Comparison of ENCODE assay signal across 10 cellular contexts in genomic region chr22:19880786-19881569, GRCh38. TPM values are rescaled to one million over a fixed set of nuclear protein-coding genes. Genes with fewer than 3 reads are reported as not detected.
DNase-seq lines count a peak whose midpoint lies in the region; ATAC-seq and TF ChIP-seq lines count a peak whose summit lies in the region.
"Had no signal": no experiment of that assay in that cellular context is flagged by ENCODE, and none has a peak within 500 bp of the region (broad histone marks: within the 10 kb centered on the region; RNA-seq: fewer than 3 reads in every experiment).

No MANE protein-coding gene starts in this region.

- no TSS peak for BruUV-seq in Calu3 (replicated peaks; lab: Mats Ljungman, UMichigan)

- no peak for TF ChIP-seq RAD21 in neural cell (conservative IDR thresholded peaks at IDR 0.05)

- no peak overlapping the region for H2AFZ ChIP-seq in neural cell (ENCODE audit: low read depth, low read length)

- intact Hi-C loops in Calu3 (cut with micrococcal nuclease; ENCODE audit: unreplicated experiment) = loop anchor here (2.0 kb wide), 1 partner anchor 26 kb away; the partner anchor contains the start of genes GNB1L and RTL10

- no peaks in the 10 kb centered on the region for H3K36me3 ChIP-seq in neural cell (ENCODE audit: insufficient read depth, low read length)

- ATAC-seq in HG03521 (IDR thresholded peaks at IDR 0.05; ENCODE audit: unreplicated experiment) = no peak
- ATAC-seq in HG02571 (IDR thresholded peaks at IDR 0.05; ENCODE audit: unreplicated experiment) = no peak
- ATAC-seq in effector memory CD8-positive, alpha-beta T cell (replicated peaks) = no peak

- H3K27me3 ChIP-seq in neural cell (ENCODE audit: insufficient read depth, low read depth, low read length) = no peaks in the 10 kb centered on the region

- DNase-seq in Calu3 = peak; percentile 86
- peak; percentile 81 for DNase-seq in fibroblast of mammary gland (ENCODE audit: low read depth)
- DNase-seq in GM19238 (ENCODE audit: insufficient read length, low spot score) = no peak
- no peak for DNase-seq in effector memory CD8-positive, alpha-beta T cell
- DNase-seq: activated B cell treated with CpG ODN at 0.5 μM for 24 hours, small intestine had no signal

- H3K79me2 ChIP-seq in neural cell (replicated peaks; ENCODE audit: insufficient read depth, low read length) = no peaks in the 10 kb centered on the region

- H3K9me3 ChIP-seq in neural cell (ENCODE audit: low read length) = no peaks in the 10 kb centered on the region

- no peak overlapping the region for H3K4me3 ChIP-seq in fibroblast of mammary gland (ENCODE audit: control insufficient read depth, low read depth, low read length)
- peak overlapping the region; percentile 23 for H3K4me3 ChIP-seq in neural cell (ENCODE audit: low read length)

- no peaks in the 10 kb centered on the region for H3F3A ChIP-seq in neural cell (ENCODE audit: insufficient read depth, low read length, poor library complexity, severe bottlenecking)

- no peaks in the 10 kb centered on the region for H3K27me3 Mint-ChIP-seq in Calu3 (ENCODE audit: unreplicated experiment)
- no peaks in the 10 kb centered on the region for H3K27me3 Mint-ChIP-seq in effector memory CD8-positive, alpha-beta T cell
- H3K27me3 Mint-ChIP-seq: activated B cell treated with CpG ODN at 0.5 μM for 24 hours had no signal

- no peaks in the 10 kb centered on the region for H4K20me1 ChIP-seq in neural cell (ENCODE audit: insufficient read depth)

- peak overlapping the region; percentile 31 for H3K9ac ChIP-seq in neural cell (ENCODE audit: low read length)

- peak overlapping the region; percentile 49 for H3K4me3 Mint-ChIP-seq in Calu3 (ENCODE audit: low read depth, unreplicated experiment)
- no peak overlapping the region for H3K4me3 Mint-ChIP-seq in effector memory CD8-positive, alpha-beta T cell
- H3K4me3 Mint-ChIP-seq: activated B cell treated with CpG ODN at 0.5 μM for 24 hours had no signal

- no peaks in the 10 kb centered on the region for H3K9me2 ChIP-seq in neural cell (ENCODE audit: insufficient read depth, low read length)

- TF ChIP-seq EP300 in neural cell (conservative IDR thresholded peaks at IDR 0.05; ENCODE audit: poor library complexity, severe bottlenecking) = no peak

- H3K9me3 Mint-ChIP-seq in Calu3 (ENCODE audit: low read depth, unreplicated experiment) = no peaks in the 10 kb centered on the region
- H3K9me3 Mint-ChIP-seq in effector memory CD8-positive, alpha-beta T cell = no peaks in the 10 kb centered on the region
- H3K9me3 Mint-ChIP-seq: activated B cell treated with CpG ODN at 0.5 μM for 24 hours had no signal

- TF ChIP-seq CTCF in Calu3 (IDR thresholded peaks at IDR 0.05; ENCODE audit: unreplicated experiment) (no peak), fibroblast of mammary gland (conservative IDR thresholded peaks at IDR 0.05; ENCODE audit: control insufficient read depth, insufficient read depth, low read depth, low read length) (no peak), neural cell (IDR thresholded peaks at IDR 0.05; ENCODE audit: poor library complexity, severe bottlenecking) (no peak)

- H3K4me2 ChIP-seq in neural cell (ENCODE audit: low read length) = no peak overlapping the region

- peaks cover 9% of the 10 kb centered on the region for H3K36me3 Mint-ChIP-seq in Calu3 (ENCODE audit: insufficient read depth, unreplicated experiment)
- H3K36me3 Mint-ChIP-seq in effector memory CD8-positive, alpha-beta T cell (ENCODE audit: insufficient read depth) = peaks cover 3% of the 10 kb centered on the region

- H3K27ac Mint-ChIP-seq in Calu3 (ENCODE audit: unreplicated experiment) = peak overlapping the region; percentile 79
- H3K27ac Mint-ChIP-seq in effector memory CD8-positive, alpha-beta T cell = no peak overlapping the region
- H3K27ac Mint-ChIP-seq: activated B cell treated with CpG ODN at 0.5 μM for 24 hours had no signal

- H3K4me1 Mint-ChIP-seq in Calu3 (ENCODE audit: low read depth, unreplicated experiment) = peaks cover 23% of the 10 kb centered on the region
- peaks cover 0 to 3% of the 10 kb centered on the region in 2 donors for H3K4me1 Mint-ChIP-seq in effector memory CD8-positive, alpha-beta T cell (ENCODE audit: low read depth in 2 of 2)

- no peak overlapping the region for H3K27ac ChIP-seq in neural cell (ENCODE audit: low read length)

- CTCF ChIA-PET in Calu3 (lab: Charles Lee) = interaction anchor here (0.9 to 1.2 kb wide), 2 partner anchors 31 to 157 kb away, joined by 3 to 5 read pairs; partner anchors contain the start of gene GP1BB

TF ChIP-seq in PFSK-1, 5 proteins besides CTCF, POLR2A, EP300 and RAD21:
- 0 out of 2 replicates have a peak, but pooled peaks have one; percentile 22 for TF ChIP-seq TAF1 (IDR thresholded peaks at IDR 0.05; ENCODE audit: borderline replicate concordance, insufficient read depth, low read length)
- TF ChIP-seq POLR2AphosphoS5 (IDR thresholded peaks at IDR 0.05; ENCODE audit: low read depth, low read length) = no peak
- TF ChIP-seq SIN3A (IDR thresholded peaks at IDR 0.05; ENCODE audit: borderline replicate concordance, insufficient read depth, low read length) = peak; percentile 77; the same call in 1 of the 2 replicates
- peak; percentile 85 for TF ChIP-seq FOXP2 (optimal IDR thresholded peaks at IDR 0.05; ENCODE audit: borderline replicate concordance, extremely low read depth, extremely low read length, insufficient read depth)
TF ChIP-seq in PFSK-1: peak in this region for 3.

TF ChIP-seq in neural cell, 6 proteins besides CTCF, POLR2A, EP300 and RAD21:
- TF ChIP-seq EZH2 (IDR thresholded peaks at IDR 0.05; ENCODE audit: borderline replicate concordance, insufficient read depth, low read length, poor library complexity, severe bottlenecking) (no peak), SMC3 (conservative IDR thresholded peaks at IDR 0.05; ENCODE audit: poor library complexity) (no peak), TAF1 (IDR thresholded peaks at IDR 0.05; ENCODE audit: low read depth) (no peak), REST (IDR thresholded peaks at IDR 0.05; ENCODE audit: borderline replicate concordance) (no peak)

RNA-seq across cellular contexts. Expression of gene GNB1L, which starts 26.3 kb away (rescaled TPM):
- total RNA-seq in Calu3 (2022) = 9.1 and 13.0 TPM in 2 replicates
- 33.4 TPM for polyA plus RNA-seq in PFSK-1 (2012; ENCODE audit: insufficient read length, low read depth)
- polyA plus RNA-seq in neural cell = 16.5 and 16.9 TPM in 2 replicates
- polyA minus RNA-seq in neural cell = 5.7 and 7.8 TPM in 2 replicates

RNA-seq across cellular contexts. Expression of gene RTL10, which starts 26.3 kb away (rescaled TPM):
- total RNA-seq in Calu3 (2022) = 26.2 and 28.7 TPM in 2 replicates
- 11.0 TPM for polyA plus RNA-seq in PFSK-1 (2012; ENCODE audit: insufficient read length, low read depth)
- polyA plus RNA-seq in neural cell = 9.7 and 11.7 TPM in 2 replicates
- polyA minus RNA-seq in neural cell = 15.3 and 19.2 TPM in 2 replicates

Comparison
In these comparisons a context has a peak if more than half of its experiments do, and no peak if none do; other contexts are left out.
1. DNase-seq: peak in Calu3 (single experiment) and fibroblast of mammary gland (single experiment); none in GM19238 (single experiment) and effector memory CD8-positive, alpha-beta T cell (0 of 3).